ENCODE assay signal across 3 cellular contexts in genomic region chr16:21625026-21625425, GRCh38.
TF ChIP-seq lines count a peak whose summit lies in the region.

No MANE protein-coding gene starts in this region.

TF ChIP-seq in SK-N-SH, 30 proteins besides CTCF, POLR2A, EP300 and RAD21:
- no peak for TF ChIP-seq EZH2phosphoT487 (IDR thresholded peaks at IDR 0.05; ENCODE audit: borderline replicate concordance, low read depth)
- TF ChIP-seq RFX5 (IDR thresholded peaks at IDR 0.05; ENCODE audit: low read length), result no peak
- TF ChIP-seq SMC3 (IDR thresholded peaks at IDR 0.05; ENCODE audit: low read depth, low read length), result no peak

TF ChIP-seq in SK-N-SH treated with all-trans-retinoic acid at 6 μM for 48 hours, 23 proteins besides CTCF, POLR2A, EP300 and RAD21:
- no peak for TF ChIP-seq TOX (CRISPR knock-in tag; IDR thresholded peaks at IDR 0.05; ENCODE audit: borderline replicate concordance)
- TF ChIP-seq ZFP30 (CRISPR knock-in tag; IDR thresholded peaks at IDR 0.05), result no peak
- TF ChIP-seq CSDC2 (CRISPR knock-in tag; IDR thresholded peaks at IDR 0.05), result no peak
- TF ChIP-seq ZC3H10 (CRISPR knock-in tag; IDR thresholded peaks at IDR 0.05), result no peak
- TF ChIP-seq ZFP3 (CRISPR knock-in tag; IDR thresholded peaks at IDR 0.05), result no peak
- TF ChIP-seq CSRNP3 (CRISPR knock-in tag; IDR thresholded peaks at IDR 0.05), result no peak
- TF ChIP-seq ZNF565 (CRISPR knock-in tag; conservative IDR thresholded peaks at IDR 0.05; ENCODE audit: low read depth), result no peak
- no peak for TF ChIP-seq ESRRG (CRISPR knock-in tag; IDR thresholded peaks at IDR 0.05)
- no peak for TF ChIP-seq SNAI2 (CRISPR knock-in tag; IDR thresholded peaks at IDR 0.05)
- no peak for TF ChIP-seq OSR1 (CRISPR knock-in tag; IDR thresholded peaks at IDR 0.05)
- TF ChIP-seq BACH2 (CRISPR knock-in tag; IDR thresholded peaks at IDR 0.05; ENCODE audit: borderline replicate concordance), result no peak
- TF ChIP-seq, protein P1, sequence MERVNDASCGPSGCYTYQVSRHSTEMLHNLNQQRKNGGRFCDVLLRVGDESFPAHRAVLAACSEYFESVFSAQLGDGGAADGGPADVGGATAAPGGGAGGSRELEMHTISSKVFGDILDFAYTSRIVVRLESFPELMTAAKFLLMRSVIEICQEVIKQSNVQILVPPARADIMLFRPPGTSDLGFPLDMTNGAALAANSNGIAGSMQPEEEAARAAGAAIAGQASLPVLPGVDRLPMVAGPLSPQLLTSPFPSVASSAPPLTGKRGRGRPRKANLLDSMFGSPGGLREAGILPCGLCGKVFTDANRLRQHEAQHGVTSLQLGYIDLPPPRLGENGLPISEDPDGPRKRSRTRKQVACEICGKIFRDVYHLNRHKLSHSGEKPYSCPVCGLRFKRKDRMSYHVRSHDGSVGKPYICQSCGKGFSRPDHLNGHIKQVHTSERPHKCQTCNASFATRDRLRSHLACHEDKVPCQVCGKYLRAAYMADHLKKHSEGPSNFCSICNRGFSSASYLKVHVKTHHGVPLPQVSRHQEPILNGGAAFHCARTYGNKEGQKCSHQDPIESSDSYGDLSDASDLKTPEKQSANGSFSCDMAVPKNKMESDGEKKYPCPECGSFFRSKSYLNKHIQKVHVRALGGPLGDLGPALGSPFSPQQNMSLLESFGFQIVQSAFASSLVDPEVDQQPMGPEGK (CRISPR knock-in tag; IDR thresholded peaks at IDR 0.05; ENCODE audit: borderline replicate concordance), result no peak

TF ChIP-seq in GM23338, 12 proteins besides CTCF, POLR2A, EP300 and RAD21:
- no peak for TF ChIP-seq ZNF331 (CRISPR knock-in tag; IDR thresholded peaks at IDR 0.05; ENCODE audit: low read depth)
- TF ChIP-seq EZH2 (IDR thresholded peaks at IDR 0.05; ENCODE audit: low read depth, unreplicated experiment), result no peak
- TF ChIP-seq STAT1 (IDR thresholded peaks at IDR 0.05; ENCODE audit: unreplicated experiment), result no peak
TF ChIP-seq in GM23338: peak in this region for 0.
